ENCODE assay signal across 32 cellular contexts in the genomic region with DNA sequence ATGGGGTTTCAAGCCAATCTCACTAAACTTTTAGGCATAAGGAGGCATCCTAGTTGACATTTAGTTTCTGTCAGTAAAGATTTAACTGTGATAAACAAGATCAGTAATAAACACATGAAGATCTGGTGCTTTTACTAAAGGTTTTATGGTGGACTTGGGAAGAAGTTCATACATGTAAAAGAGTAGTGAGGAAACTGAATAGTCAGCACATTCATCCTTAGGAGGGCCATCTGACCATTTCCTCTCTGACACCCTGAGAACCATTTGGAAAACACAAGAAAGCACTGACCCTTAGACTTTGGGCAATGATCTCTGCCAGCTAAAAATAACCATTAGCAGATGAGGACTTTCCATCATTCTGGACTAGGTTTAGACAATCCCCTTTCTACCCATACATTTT.
"Had no signal": no experiment of that assay in that cellular context is flagged by ENCODE, and none has a peak within 500 bp of the region (broad histone marks: within the 10 kb centered on the region; RNA-seq: fewer than 3 reads in every experiment).

No MANE protein-coding gene starts in this region.

- H3K36me3 ChIP-seq: adrenal gland, ascending aorta, cardiac muscle cell had no signal

- H3K27me3 ChIP-seq: adrenal gland, ascending aorta, cardiac muscle cell had no signal

- H3K9me3 ChIP-seq: adrenal gland, ascending aorta had no signal

- ATAC-seq: activated CD8-positive, alpha-beta T cell treated with anti-CD3 and anti-CD28 coated beads for 36 hours; activated naive CD4-positive, alpha-beta T cell treated with anti-CD3 and anti-CD28 coated beads, Interleukin-2, amount 50 U/mL, for 72 hours; activated T-cell treated with anti-CD3 and anti-CD28 coated beads, Interleukin-2, amount 50 U/mL, for 4 hours; activated T-cell treated with anti-CD3 and anti-CD28 coated beads, Interleukin-2, amount 50 U/mL, for 72 hours; activated T-helper 17 cell treated with anti-CD3 and anti-CD28 coated beads, Interleukin-2, amount 50 U/mL, for 72 hours had no signal

- H3K27ac ChIP-seq: adrenal gland, ascending aorta, cardiac muscle cell, VCaP had no signal

- FAIRE-seq: bronchial epithelial cell, TTC549 had no signal

- DNase-seq: activated B cell treated with CpG ODN at 0.5 μM for 24 hours; activated CD4-positive, alpha-beta memory T cell treated with anti-CD3 and anti-CD28 coated beads for 36 hours; activated CD4-positive, alpha-beta T cell treated with anti-CD3 and anti-CD28 coated beads for 4 hours; activated CD4-positive, alpha-beta T cell treated with anti-CD3 and anti-CD28 coated beads, Interleukin-2, amount 10 ng/mL, durations not matched to agents 24 days and 14 days; activated CD4-positive, alpha-beta T cell treated with anti-CD3 and anti-CD28 coated beads, Interleukin-2, amount 50 U/mL, for 1 hour; activated CD4-positive, alpha-beta T cell treated with anti-CD3 and anti-CD28 coated beads, Interleukin-2, amount 50 U/mL, for 4 hours; activated CD4-positive, CD25-positive, alpha-beta regulatory T cell treated with anti-CD3 and anti-CD28 coated beads, Interleukin-2, amount 50 U/mL, for 72 hours; activated CD8-positive, alpha-beta memory T cell treated with anti-CD3 and anti-CD28 coated beads, Interleukin-2, amount 50 U/mL, for 4 hours; activated CD8-positive, alpha-beta T cell treated with anti-CD3 and anti-CD28 coated beads for 36 hours; activated effector memory CD4-positive, alpha-beta T cell treated with anti-CD3 and anti-CD28 coated beads, Interleukin-2, amount 50 U/mL, for 16 hours; activated gamma-delta T cell treated with Interleukin-2 at 50 U/mL for 16 hours; activated naive CD4-positive, alpha-beta T cell; activated naive CD4-positive, alpha-beta T cell treated with anti-CD3 and anti-CD28 coated beads for 36 hours; activated naive CD4-positive, alpha-beta T cell treated with anti-CD3 and anti-CD28 coated beads, Interleukin-2, amount 50 U/mL, for 16 hours; activated naive CD8-positive, alpha-beta T cell treated with anti-CD3 and anti-CD28 coated beads for 36 hours; activated T-cell treated with anti-CD3 and anti-CD28 coated beads for 4 hours; activated T-cell treated with anti-CD3 and anti-CD28 coated beads, Interleukin-2, amount 50 U/mL, for 1 hour; activated T-cell treated with anti-CD3 and anti-CD28 coated beads, Interleukin-2, amount 50 U/mL, for 4 hours; activated T-cell treated with anti-CD3 and anti-CD28 coated beads, Interleukin-2, amount 50 U/mL, for 72 hours; adrenal gland; amniotic stem cell; caudate nucleus; cerebellar nuclear complex; T-helper 2 cell; T-helper 9 cell had no signal

- H3K4me3 ChIP-seq: adrenal gland, ascending aorta, cardiac muscle cell had no signal

- H3K4me1 ChIP-seq: adrenal gland, ascending aorta had no signal
